Comparison of ENCODE assay signal across 1 cellular context in genomic region chr12:106918746-106919145, GRCh38.
TF ChIP-seq lines count a peak whose summit lies in the region.

No MANE protein-coding gene starts in this region.

TF ChIP-seq in HCT116, 20 proteins besides CTCF, POLR2A, EP300 and RAD21 (continued from another document):
- TF ChIP-seq REST (IDR thresholded peaks at IDR 0.05; ENCODE audit: low read depth) (no peak), POLR2AphosphoS5 (IDR thresholded peaks at IDR 0.05; ENCODE audit: low read depth, low read length) (no peak), MAX (IDR thresholded peaks at IDR 0.05) (no peak), CEBPB (IDR thresholded peaks at IDR 0.05; ENCODE audit: low read depth) (no peak), FOSL1 (IDR thresholded peaks at IDR 0.05; ENCODE audit: low read depth) (no peak), EZH2 (IDR thresholded peaks at IDR 0.05) (no peak), EZH2phosphoT487 (IDR thresholded peaks at IDR 0.05; ENCODE audit: borderline replicate concordance) (no peak), ATF3 (IDR thresholded peaks at IDR 0.05) (no peak)
TF ChIP-seq in HCT116: peak in this region for 0.
